In the genomic region with DNA sequence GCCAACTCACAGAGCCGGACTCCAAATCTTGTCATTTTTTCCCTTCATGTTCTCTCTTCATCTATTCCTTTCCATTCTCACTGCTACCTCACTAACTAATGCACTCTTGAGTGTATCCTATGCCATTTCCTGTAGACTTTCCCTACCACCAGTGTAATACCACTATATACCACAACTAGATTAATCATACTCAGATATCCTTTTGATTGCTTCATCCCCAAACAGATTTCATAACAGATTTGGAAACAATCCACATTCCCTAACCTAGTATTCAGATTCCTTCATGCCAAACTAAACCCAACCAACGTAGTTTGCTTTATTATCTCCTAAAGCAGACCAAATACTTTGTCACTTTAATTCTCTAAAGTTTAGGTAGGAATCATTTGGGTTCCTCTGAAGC, we compare ENCODE assay signal across 10 cellular contexts. TPM values are rescaled to one million over a fixed set of nuclear protein-coding genes. Genes with fewer than 3 reads are reported as not detected.
DNase-seq lines count a peak whose midpoint lies in the region; ATAC-seq, FAIRE-seq and TF ChIP-seq lines count a peak whose summit lies in the region.
"Had no signal": no experiment of that assay in that cellular context is flagged by ENCODE, and none has a peak within 500 bp of the region (broad histone marks: within the 10 kb centered on the region; RNA-seq: fewer than 3 reads in every experiment).

No MANE protein-coding gene starts in this region.

- H3K27me3 ChIP-seq in ACC112 (ENCODE audit: insufficient read depth, low read length), result no peaks in the 10 kb centered on the region
- H3K27me3 ChIP-seq in bronchial epithelial cell (ENCODE audit: control insufficient read depth, insufficient read depth, low read length), result no peaks in the 10 kb centered on the region

- no peak overlapping the region for H2AFZ ChIP-seq in ACC112 (ENCODE audit: low read length, unreplicated experiment)

- H3K4me1 ChIP-seq in ACC112 (ENCODE audit: control insufficient read depth, insufficient read depth, low read length, unreplicated experiment), result peaks cover 59% of the 10 kb centered on the region

- peak overlapping the region; percentile 97 for H3K27ac ChIP-seq in ACC112 (ENCODE audit: low read depth, low read length)

- DNase-seq in LHCN-M2 (ENCODE audit: low read depth) (peak; percentile 93), bronchial epithelial cell (ENCODE audit: low read depth) (peak; percentile 97), lung microvascular endothelial cell (ENCODE audit: low read depth in 2 of 2) (peak; percentile 83 to 85), SIG-M5 (lab: John Stamatoyannopoulos, UW) (no peak), NCI-H524 treated with DMSO at 0.1 percent for 48 hours (lab: John Stamatoyannopoulos, UW) (no peak)
- DNase-seq: activated CD4-positive, CD25-positive, alpha-beta regulatory T cell; NCI-H526 treated with DMSO at 0.1 percent for 48 hours had no signal

- peaks cover 49% of the 10 kb centered on the region for H3K79me2 ChIP-seq in ACC112 (ENCODE audit: control insufficient read depth, insufficient read depth, low read length, unreplicated experiment)

- H3K36me3 ChIP-seq in ACC112 (ENCODE audit: insufficient read depth, low read length), result peaks cover 9% of the 10 kb centered on the region; the same call in 1 of the 2 replicates
- H3K36me3 ChIP-seq in bronchial epithelial cell (ENCODE audit: control insufficient read depth, insufficient read depth, low read length), result no peaks in the 10 kb centered on the region

- no peak for FAIRE-seq in bronchial epithelial cell (lab: Jason Lieb, UNC)

- ATAC-seq in HG02763 (IDR thresholded peaks at IDR 0.05; ENCODE audit: unreplicated experiment), result no peak
- ATAC-seq in HG03432 (IDR thresholded peaks at IDR 0.05; ENCODE audit: unreplicated experiment), result no peak

- TF ChIP-seq CTCF in bronchial epithelial cell (IDR thresholded peaks at IDR 0.05; ENCODE audit: insufficient read depth, low read length, severe bottlenecking), result peak; percentile 20

- H3K4me3 ChIP-seq in ACC112 (ENCODE audit: low read depth, low read length) (peak overlapping the region; percentile 53), bronchial epithelial cell (ENCODE audit: low read depth, low read length) (no peak overlapping the region)

RNA-seq across cellular contexts. Expression of a gene that starts 2.6 kb away (rescaled TPM):
- total RNA-seq in LHCN-M2 (2014; rRNA removed) (197 and 249 TPM in 2 replicates), bronchial epithelial cell (36.6 and 45.3 TPM in 2 replicates), lung microvascular endothelial cell (76.3 and 121 TPM in 2 replicates)
- 110 TPM for polyA plus RNA-seq in LHCN-M2 (2012)

Comparison
In these comparisons a context has a peak if more than half of its experiments do, and no peak if none do; other contexts are left out.
1. DNase-seq: peak in LHCN-M2 (single experiment), bronchial epithelial cell (single experiment) and lung microvascular endothelial cell (2 of 2); none in SIG-M5 (single experiment) and NCI-H524 treated with DMSO at 0.1 percent for 48 hours (single experiment).